ENCODE assay signal across 10 cellular contexts in genomic region chr3:13235079-13235478, GRCh38.
DNase-seq lines count a peak whose midpoint lies in the region; ATAC-seq and TF ChIP-seq lines count a peak whose summit lies in the region.
"Had no signal": no experiment of that assay in that cellular context is flagged by ENCODE, and none has a peak within 500 bp of the region (broad histone marks: within the 10 kb centered on the region; RNA-seq: fewer than 3 reads in every experiment).

No MANE protein-coding gene starts in this region.

- no peak overlapping the region for H3K4me3 ChIP-seq in GM12865 (ENCODE audit: low read depth, low read length)
- H3K4me3 ChIP-seq: psoas muscle had no signal

- no peak for ATAC-seq in CD4-positive, alpha-beta T cell (ENCODE audit: poor library complexity)
- ATAC-seq in omental fat pad (ENCODE audit: low FRiP score): no peak
- no peak for ATAC-seq in GM18519 (IDR thresholded peaks at IDR 0.05; ENCODE audit: low FRiP score, unreplicated experiment)
- ATAC-seq: psoas muscle had no signal

- H3K27me3 Mint-ChIP-seq in CD4-positive, alpha-beta T cell: peaks cover 11% of the 10 kb centered on the region
- peaks cover 3% of the 10 kb centered on the region for H3K27me3 Mint-ChIP-seq in activated naive CD4-positive, alpha-beta T cell treated with anti-CD3 and anti-CD28 coated beads, Interleukin-2, amount 50 U/mL, for 24 hours

- no peak overlapping the region for H3K27ac ChIP-seq in CD4-positive, alpha-beta T cell (ENCODE audit: low read depth, low read length)
- peak overlapping the region; percentile 23 for H3K27ac ChIP-seq in KOPT-K1 (ENCODE audit: low read depth, low read length, poor library complexity, severe bottlenecking)
- H3K27ac ChIP-seq: psoas muscle had no signal

- H3K27me3 ChIP-seq in CD4-positive, alpha-beta T cell (ENCODE audit: control insufficient read depth, insufficient read depth, low read length): no peaks in the 10 kb centered on the region

- no peak overlapping the region for H3K27ac Mint-ChIP-seq in CD4-positive, alpha-beta T cell
- H3K27ac Mint-ChIP-seq in activated naive CD4-positive, alpha-beta T cell treated with anti-CD3 and anti-CD28 coated beads, Interleukin-2, amount 50 U/mL, for 24 hours: no peak overlapping the region

- H3K4me1 Mint-ChIP-seq in CD4-positive, alpha-beta T cell (ENCODE audit: low read depth): peaks cover 24% of the 10 kb centered on the region
- H3K4me1 Mint-ChIP-seq in activated naive CD4-positive, alpha-beta T cell treated with anti-CD3 and anti-CD28 coated beads, Interleukin-2, amount 50 U/mL, for 24 hours: peaks cover 27% of the 10 kb centered on the region

- H3K9me3 Mint-ChIP-seq in CD4-positive, alpha-beta T cell: no peaks in the 10 kb centered on the region
- no peaks in the 10 kb centered on the region for H3K9me3 Mint-ChIP-seq in activated naive CD4-positive, alpha-beta T cell treated with anti-CD3 and anti-CD28 coated beads, Interleukin-2, amount 50 U/mL, for 24 hours

- CTCF ChIA-PET in CD4-positive, alpha-beta T cell (lab: Charles Lee): no interaction called here

- POLR2A ChIA-PET in CD4-positive, alpha-beta T cell (lab: Charles Lee): no interaction called here

- no peak for TF ChIP-seq CTCF in CD4-positive, alpha-beta T cell (IDR thresholded peaks at IDR 0.05)
- no peak for TF ChIP-seq CTCF in GM12865 (IDR thresholded peaks at IDR 0.05; ENCODE audit: insufficient read depth, low read depth, low read length, missing control alignments)
- no peak for TF ChIP-seq CTCF in omental fat pad (IDR thresholded peaks at IDR 0.05)

- H3K36me3 Mint-ChIP-seq in CD4-positive, alpha-beta T cell (ENCODE audit: low read depth): no peaks in the 10 kb centered on the region
- peaks cover 1% of the 10 kb centered on the region for H3K36me3 Mint-ChIP-seq in activated naive CD4-positive, alpha-beta T cell treated with anti-CD3 and anti-CD28 coated beads, Interleukin-2, amount 50 U/mL, for 24 hours

- no peaks in the 10 kb centered on the region for H3K36me3 ChIP-seq in KOPT-K1 (ENCODE audit: insufficient read depth, low read length)

- intact Hi-C loops in CD4-positive, alpha-beta T cell (cut with DNase I, micrococcal nuclease): no loop called here

- peak overlapping the region; percentile 25 for H3K4me3 Mint-ChIP-seq in CD4-positive, alpha-beta T cell
- peak overlapping the region; percentile 47 for H3K4me3 Mint-ChIP-seq in activated naive CD4-positive, alpha-beta T cell treated with anti-CD3 and anti-CD28 coated beads, Interleukin-2, amount 50 U/mL, for 24 hours

- no peaks in the 10 kb centered on the region for H3K9me3 ChIP-seq in CD4-positive, alpha-beta T cell (ENCODE audit: control insufficient read depth, low read length)
- no peaks in the 10 kb centered on the region for H3K9me3 ChIP-seq in KOPT-K1 (ENCODE audit: insufficient read depth, low read length, poor library complexity, severe bottlenecking)
- H3K9me3 ChIP-seq: psoas muscle had no signal

- no peak for DNase-seq in CD4-positive, alpha-beta T cell
- peak; percentile 25 for DNase-seq in GM12865 (ENCODE audit: low read depth)
- no peak for DNase-seq in omental fat pad (ENCODE audit: low spot score)
- no peak for DNase-seq in HT-29 (ENCODE audit: low spot score)
- no peak for DNase-seq in NCI-H2196 treated with DMSO at 0.1 percent for 48 hours (lab: John Stamatoyannopoulos, UW; ENCODE audit: unreplicated experiment)
- DNase-seq: NCI-H1930, psoas muscle had no signal
